ENCODE assay signal across 1 cellular context in genomic region chr2:216081487-216082387, GRCh38.
TF ChIP-seq lines count a peak whose summit lies in the region.

TSS of gene PECR (minus strand) at chr2:216081809. CDS start at chr2:216081741, 68 bp downstream.
TSS of gene TMEM169 (plus strand) at chr2:216081919. CDS start at chr2:216095964, 14,045 bp downstream.

TF ChIP-seq in H1, 55 proteins besides CTCF, POLR2A, EP300 and RAD21 (continued from another document):
- no peak for TF ChIP-seq CHD7 (IDR thresholded peaks at IDR 0.05; ENCODE audit: insufficient replicate concordance, low read length)
- no peak for TF ChIP-seq JUND (IDR thresholded peaks at IDR 0.05; ENCODE audit: low read length)
- TF ChIP-seq SP2 (IDR thresholded peaks at IDR 0.05; ENCODE audit: low read length) = no peak
- no peak for TF ChIP-seq NRF1 (IDR thresholded peaks at IDR 0.05; ENCODE audit: low read depth, low read length)
- no peak for TF ChIP-seq FOSL1 (IDR thresholded peaks at IDR 0.05; ENCODE audit: insufficient read depth, low read depth, low read length)
- TF ChIP-seq TAF7 (optimal IDR thresholded peaks at IDR 0.05; ENCODE audit: borderline replicate concordance, low read depth, low read length) = peak; percentile 11
- peak; percentile 15 to 44; a peak in 2 of 4 replicates for TF ChIP-seq SIN3A (conservative IDR thresholded peaks at IDR 0.05 in 1 of 2, IDR thresholded peaks at IDR 0.05 in 1 of 2; ENCODE audit: low read depth in 1 of 2, low read length in 2 of 2)
- no peak for TF ChIP-seq SP1 (IDR thresholded peaks at IDR 0.05; ENCODE audit: low read depth, low read length)
- TF ChIP-seq RFX5 (IDR thresholded peaks at IDR 0.05; ENCODE audit: borderline replicate concordance, low read depth, low read length) = no peak
- no peak for TF ChIP-seq BACH1 (IDR thresholded peaks at IDR 0.05; ENCODE audit: low read length)
- no peak for TF ChIP-seq SIX5 (IDR thresholded peaks at IDR 0.05; ENCODE audit: low read depth, low read length)
- TF ChIP-seq TBP (IDR thresholded peaks at IDR 0.05; ENCODE audit: low read depth, low read length) = peak; percentile 49
- TF ChIP-seq CHD2 (IDR thresholded peaks at IDR 0.05; ENCODE audit: low read length) = no peak
- no peak for TF ChIP-seq TCF12 (IDR thresholded peaks at IDR 0.05; ENCODE audit: low read depth, low read length)
- TF ChIP-seq MAX (IDR thresholded peaks at IDR 0.05) = peak; percentile 65
- TF ChIP-seq E2F6 (IDR thresholded peaks at IDR 0.05) = peak; percentile 41; the same call in 1 of the 2 replicates
- peak; percentile 39; the same call in 1 of the 2 replicates for TF ChIP-seq CREB1 (IDR thresholded peaks at IDR 0.05)
- TF ChIP-seq SP4 (IDR thresholded peaks at IDR 0.05; ENCODE audit: low read length) = no peak
- TF ChIP-seq POLR2AphosphoS5 (IDR thresholded peaks at IDR 0.05; ENCODE audit: low read depth, low read length) = peak; percentile 92
- TF ChIP-seq TEAD4 (IDR thresholded peaks at IDR 0.05; ENCODE audit: low read depth, low read length) = no peak
- no peak for TF ChIP-seq POU5F1 (IDR thresholded peaks at IDR 0.05; ENCODE audit: low read depth, low read length)
- peak; percentile 95 for TF ChIP-seq ASH2L (IDR thresholded peaks at IDR 0.05; ENCODE audit: low read length)
- TF ChIP-seq, protein P1, sequence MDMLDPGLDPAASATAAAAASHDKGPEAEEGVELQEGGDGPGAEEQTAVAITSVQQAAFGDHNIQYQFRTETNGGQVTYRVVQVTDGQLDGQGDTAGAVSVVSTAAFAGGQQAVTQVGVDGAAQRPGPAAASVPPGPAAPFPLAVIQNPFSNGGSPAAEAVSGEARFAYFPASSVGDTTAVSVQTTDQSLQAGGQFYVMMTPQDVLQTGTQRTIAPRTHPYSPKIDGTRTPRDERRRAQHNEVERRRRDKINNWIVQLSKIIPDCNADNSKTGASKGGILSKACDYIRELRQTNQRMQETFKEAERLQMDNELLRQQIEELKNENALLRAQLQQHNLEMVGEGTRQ (IDR thresholded peaks at IDR 0.05; ENCODE audit: low read length) = peak; percentile 83
- no peak for TF ChIP-seq EZH2 (IDR thresholded peaks at IDR 0.05; ENCODE audit: low read depth, low read length, severe bottlenecking)
- no peak for TF ChIP-seq SAP30 (IDR thresholded peaks at IDR 0.05; ENCODE audit: insufficient read depth, insufficient replicate concordance, low read length)
- TF ChIP-seq TAF1 (IDR thresholded peaks at IDR 0.05; ENCODE audit: low read depth, low read length) = peak; percentile 86
- no peak for TF ChIP-seq KDM1A (IDR thresholded peaks at IDR 0.05; ENCODE audit: borderline replicate concordance, low read length)
- no peak for TF ChIP-seq NANOG (IDR thresholded peaks at IDR 0.05; ENCODE audit: insufficient read depth, low read depth, low read length, poor library complexity, severe bottlenecking)
- no peak for TF ChIP-seq RNF2 (IDR thresholded peaks at IDR 0.05; ENCODE audit: borderline replicate concordance, low read depth, low read length, missing control alignments, poor library complexity, severe bottlenecking)
- TF ChIP-seq HDAC2 (IDR thresholded peaks at IDR 0.05; ENCODE audit: borderline replicate concordance in 1 of 2, low read depth in 2 of 2, low read length in 2 of 2) = no peak; a peak in 1 of 4 replicates
- TF ChIP-seq ATF2 (IDR thresholded peaks at IDR 0.05; ENCODE audit: low read length) = no peak
- TF ChIP-seq CBX8 (IDR thresholded peaks at IDR 0.05; ENCODE audit: borderline replicate concordance, low read depth, low read length) = no peak
- TF ChIP-seq JUN (IDR thresholded peaks at IDR 0.05; ENCODE audit: low read depth, low read length) = no peak
- TF ChIP-seq SUZ12 (IDR thresholded peaks at IDR 0.05; ENCODE audit: low read length) = no peak
- TF ChIP-seq YY1 (IDR thresholded peaks at IDR 0.05; ENCODE audit: low read depth, low read length) = 0 out of 2 replicates have a peak, but pooled peaks have one; percentile 35
- no peak for TF ChIP-seq CTBP2 (IDR thresholded peaks at IDR 0.05; ENCODE audit: borderline replicate concordance, insufficient read depth, insufficient read length, low read length)
- TF ChIP-seq KDM5A (IDR thresholded peaks at IDR 0.05; ENCODE audit: low read length) = no peak
- no peak for TF ChIP-seq GTF2F1 (IDR thresholded peaks at IDR 0.05; ENCODE audit: borderline replicate concordance, low read depth, low read length)
- no peak for TF ChIP-seq ZNF274 (IDR thresholded peaks at IDR 0.05; ENCODE audit: borderline replicate concordance, extremely low read depth, low read length)
- TF ChIP-seq BRCA1 (IDR thresholded peaks at IDR 0.05; ENCODE audit: low read depth, low read length) = no peak
